29 cellular contexts compared by ENCODE assay signal in genomic region chr2:16207151-16207550, GRCh38.
"Had no signal": no experiment of that assay in that cellular context is flagged by ENCODE, and none has a peak within 500 bp of the region (broad histone marks: within the 10 kb centered on the region; RNA-seq: fewer than 3 reads in every experiment).

No MANE protein-coding gene starts in this region.

- H3K36me3 ChIP-seq: ascending aorta, cardiac muscle cell had no signal

- H3K4me3 ChIP-seq: ascending aorta, cardiac muscle cell had no signal

- DNase-seq: activated B cell treated with CpG ODN at 0.5 μM for 24 hours; activated CD4-positive, alpha-beta memory T cell treated with anti-CD3 and anti-CD28 coated beads, Interleukin-2, amount 10 ng/mL, durations not matched to agents 7 days and 5 days; activated CD4-positive, alpha-beta T cell treated with anti-CD3 and anti-CD28 coated beads for 36 hours; activated CD4-positive, alpha-beta T cell treated with anti-CD3 and anti-CD28 coated beads for 48 hours; activated CD4-positive, alpha-beta T cell treated with anti-CD3 and anti-CD28 coated beads, Interleukin-2, amount 10 ng/mL, durations not matched to agents 7 days and 5 days; activated CD4-positive, alpha-beta T cell treated with anti-CD3 and anti-CD28 coated beads, Interleukin-2, amount 50 U/mL, for 48 hours; activated CD4-positive, CD25-positive, alpha-beta regulatory T cell treated with anti-CD3 and anti-CD28 coated beads, Interleukin-2, amount 50 U/mL, for 72 hours; activated CD8-positive, alpha-beta memory T cell treated with anti-CD3 and anti-CD28 coated beads for 24 hours; activated CD8-positive, alpha-beta memory T cell treated with anti-CD3 and anti-CD28 coated beads, Interleukin-2, amount 10 ng/mL, durations not matched to agents 7 days and 5 days; activated CD8-positive, alpha-beta memory T cell treated with anti-CD3 and anti-CD28 coated beads, Interleukin-2, amount 50 U/mL, for 48 hours; activated CD8-positive, alpha-beta T cell treated with anti-CD3 and anti-CD28 coated beads, Interleukin-2, amount 10 ng/mL, durations not matched to agents 7 days and 5 days; activated effector memory CD4-positive, alpha-beta T cell treated with Interleukin-2 at 50 U/mL for 16 hours; activated gamma-delta T cell; activated naive CD4-positive, alpha-beta T cell treated with anti-CD3 and anti-CD28 coated beads, Interleukin-2, amount 10 ng/mL, durations not matched to agents 7 days and 5 days; activated naive CD4-positive, alpha-beta T cell treated with Interleukin-2 at 50 U/mL for 16 hours; activated naive CD8-positive, alpha-beta T cell treated with anti-CD3 and anti-CD28 coated beads, Interleukin-2, amount 10 ng/mL, durations not matched to agents 7 days and 5 days; activated naive CD8-positive, alpha-beta T cell treated with anti-CD3 and anti-CD28 coated beads, Interleukin-2, amount 50 U/mL, for 24 hours; activated T-cell treated with anti-CD3 and anti-CD28 coated beads, Interleukin-2, amount 50 U/mL, for 24 hours; activated T-cell treated with anti-CD3 and anti-CD28 coated beads, Interleukin-2, amount 50 U/mL, for 48 hours; amygdala; anterior cingulate cortex; caudate nucleus; cerebellar nuclear complex; T-helper 1 cell; T-helper 2 cell; T-helper 9 cell had no signal

- H3K27me3 ChIP-seq: ascending aorta, cardiac muscle cell had no signal

- H3K4me1 ChIP-seq: ascending aorta had no signal

- ATAC-seq: activated CD4-positive, alpha-beta T cell treated with anti-CD3 and anti-CD28 coated beads for 36 hours; activated CD8-positive, alpha-beta memory T cell treated with anti-CD3 and anti-CD28 coated beads, Interleukin-2, amount 10 ng/mL, durations not matched to agents 7 days and 5 days; activated CD8-positive, alpha-beta T cell treated with anti-CD3 and anti-CD28 coated beads, Interleukin-2, amount 10 ng/mL, durations not matched to agents 7 days and 5 days; activated naive CD8-positive, alpha-beta T cell treated with anti-CD3 and anti-CD28 coated beads, Interleukin-2, amount 50 U/mL, for 24 hours had no signal

- H3K9me3 ChIP-seq: ascending aorta had no signal

- H3K27ac ChIP-seq: ascending aorta, cardiac muscle cell, VCaP had no signal
